In the genomic region with DNA sequence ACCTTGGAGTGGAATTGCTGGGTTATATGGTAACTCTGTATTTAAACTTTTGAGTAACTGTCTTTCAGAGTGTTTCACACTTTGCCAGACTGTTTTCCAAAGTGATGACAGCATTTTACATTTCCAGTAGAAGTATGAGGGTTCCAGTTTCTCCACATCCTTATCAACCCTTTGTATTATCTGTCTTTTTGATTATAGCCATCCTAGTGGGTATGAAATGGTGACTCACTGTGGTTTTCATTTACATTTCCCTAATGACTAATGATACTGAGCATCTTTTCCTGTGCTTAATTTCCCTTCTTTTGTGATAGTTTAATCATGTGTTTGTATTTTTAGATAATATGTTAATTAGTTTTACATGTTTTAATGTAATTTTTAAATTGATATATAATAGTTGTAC, we compare ENCODE assay signal across 18 cellular contexts.
"Had no signal": no experiment of that assay in that cellular context is flagged by ENCODE, and none has a peak within 500 bp of the region (broad histone marks: within the 10 kb centered on the region; RNA-seq: fewer than 3 reads in every experiment).

No MANE protein-coding gene starts in this region.

- H3K4me1 ChIP-seq: esophagus squamous epithelium, left lung, suprapubic skin, vagina had no signal

- DNase-seq: activated CD4-positive, alpha-beta T cell treated with anti-CD3 and anti-CD28 coated beads for 1 hour; activated CD4-positive, alpha-beta T cell treated with anti-CD3 and anti-CD28 coated beads, Interleukin-2, amount 50 U/mL, for 4 hours; activated gamma-delta T cell; amniotic stem cell; esophagus squamous epithelium; hippocampal formation; islet precursor cell; left lung; midbrain; nephron progenitor cell; nucleus accumbens; posterior cingulate gyrus; stimulated activated CD8-positive, alpha-beta memory T cell treated with anti-CD3 and anti-CD28 coated beads, Interleukin-4, amount 100 ng/mL, for 48 hours; trophoblast cell; WERI-Rb-1 had no signal

- ATAC-seq: left lung had no signal

- H3K27me3 ChIP-seq: esophagus squamous epithelium, left lung, suprapubic skin, vagina had no signal

- H3K27ac ChIP-seq: coronary artery, esophagus squamous epithelium, left lung, suprapubic skin, vagina, WERI-Rb-1 had no signal
